ENCODE assay signal across 16 cellular contexts in genomic region chr15:95845862-95846515, GRCh38.
DNase-seq lines count a peak whose midpoint lies in the region; ATAC-seq and TF ChIP-seq lines count a peak whose summit lies in the region.
"Had no signal": no experiment of that assay in that cellular context is flagged by ENCODE, and none has a peak within 500 bp of the region (broad histone marks: within the 10 kb centered on the region; RNA-seq: fewer than 3 reads in every experiment).

No MANE protein-coding gene starts in this region.

- H3K36me3 Mint-ChIP-seq in neural progenitor cell, result peaks cover 6% of the 10 kb centered on the region
- H3K36me3 Mint-ChIP-seq in activated naive CD4-positive, alpha-beta T cell treated with anti-CD3 and anti-CD28 coated beads, Interleukin-2, amount 50 U/mL, for 72 hours, result peaks cover 0 to 8% of the 10 kb centered on the region in 2 donors

- peak overlapping the region; percentile 63 for H3K4me2 ChIP-seq in neural progenitor cell

- no peaks in the 10 kb centered on the region for H3K27me3 Mint-ChIP-seq in neural progenitor cell (ENCODE audit: insufficient read depth, low read depth)
- H3K27me3 Mint-ChIP-seq: central memory CD8-positive, alpha-beta T cell had no signal

- 76 to 82% methylated on average over 12 to 13 of the region's 13 CpGs for WGBS in esophagus squamous epithelium, 2 donors
- WGBS in lower leg skin, 2 donors, result 75 to 78% methylated on average over 13 of the region's 13 CpGs

- H3K79me2 ChIP-seq in neural progenitor cell (ENCODE audit: low read depth), result no peaks in the 10 kb centered on the region

- no peaks in the 10 kb centered on the region for H3K27me3 ChIP-seq in GM06990 (replicated peaks; ENCODE audit: control insufficient read depth, insufficient read depth, low read length)
- no peaks in the 10 kb centered on the region for H3K27me3 ChIP-seq in esophagus squamous epithelium
- H3K27me3 ChIP-seq in neural progenitor cell, result no peaks in the 10 kb centered on the region
- H3K27me3 ChIP-seq: MG63, transverse colon had no signal

- no peaks in the 10 kb centered on the region for H3K9me3 ChIP-seq in esophagus squamous epithelium
- no peaks in the 10 kb centered on the region for H3K9me3 ChIP-seq in neural progenitor cell (ENCODE audit: low read depth)
- H3K9me3 ChIP-seq: transverse colon had no signal

- H2AFZ ChIP-seq in neural progenitor cell (replicated peaks), result no peak overlapping the region

- TF ChIP-seq POLR2A in esophagus squamous epithelium (IDR thresholded peaks at IDR 0.05) (no peak), lower leg skin (IDR thresholded peaks at IDR 0.05) (no peak)

- no peak for TF ChIP-seq CTCF in GM06990 (IDR thresholded peaks at IDR 0.05; ENCODE audit: insufficient read depth, low read length, poor library complexity, severe bottlenecking)
- no peak for TF ChIP-seq CTCF in esophagus squamous epithelium (IDR thresholded peaks at IDR 0.05)
- no peak for TF ChIP-seq CTCF in neural progenitor cell (IDR thresholded peaks at IDR 0.05)
- TF ChIP-seq CTCF in lower leg skin (IDR thresholded peaks at IDR 0.05), result no peak

- no peaks in the 10 kb centered on the region for H4K20me1 ChIP-seq in neural progenitor cell (ENCODE audit: low read depth)

- H3K4me3 ChIP-seq in GM06990 (replicated peaks; ENCODE audit: low read depth, low read length) (no peak overlapping the region), esophagus squamous epithelium (no peak overlapping the region), neural progenitor cell (peak overlapping the region; percentile 19), lower leg skin (ENCODE audit: low read depth, poor library complexity, severe bottlenecking) (no peak overlapping the region)
- H3K4me3 ChIP-seq: MG63, transverse colon had no signal

- H3K36me3 ChIP-seq in GM06990 (ENCODE audit: control insufficient read depth, insufficient read depth, low read length) (no peaks in the 10 kb centered on the region), esophagus squamous epithelium (no peaks in the 10 kb centered on the region), neural progenitor cell (no peaks in the 10 kb centered on the region)
- H3K36me3 ChIP-seq: MG63, transverse colon had no signal

- H3K27ac Mint-ChIP-seq in neural progenitor cell, result peak overlapping the region; percentile 98
- H3K27ac Mint-ChIP-seq in activated naive CD4-positive, alpha-beta T cell treated with anti-CD3 and anti-CD28 coated beads, Interleukin-2, amount 50 U/mL, for 72 hours, result no peak overlapping the region

- H3K9ac ChIP-seq in neural progenitor cell, result no peak overlapping the region

- DNase-seq in GM06990 (ENCODE audit: extremely low read depth, insufficient read length) (peak; percentile 17), esophagus squamous epithelium (lab: John Stamatoyannopoulos, UW) (no peak), neural progenitor cell (ENCODE audit: low spot score) (peak; percentile 90), SIG-M5 treated with dmso at 0.1 percent for 504 hours (lab: John Stamatoyannopoulos, UW; ENCODE audit: unreplicated experiment) (no peak), lower leg skin (ENCODE audit: low spot score in 2 of 2) (no peak), Kasumi-1 (lab: John Stamatoyannopoulos, UW) (no peak)
- no peak for DNase-seq in activated naive CD4-positive, alpha-beta T cell treated with anti-CD3 and anti-CD28 coated beads, Interleukin-2, amount 50 U/mL, for 72 hours (ENCODE audit: low spot score in 2 of 2)
- DNase-seq: activated T-cell treated with anti-CD3 and anti-CD28 coated beads, Interleukin-2, amount 50 U/mL, for 4 hours; MG63; NCI-H69; SHP77 treated with DMSO at 0.1 percent for 48 hours; transverse colon had no signal

- H3F3A ChIP-seq in neural progenitor cell (ENCODE audit: low read depth), result peaks cover 32% of the 10 kb centered on the region

- peak overlapping the region; percentile 62 for H3K4me3 Mint-ChIP-seq in neural progenitor cell
- H3K4me3 Mint-ChIP-seq: activated T-cell treated with anti-CD3 and anti-CD28 coated beads, Interleukin-2, amount 50 U/mL, for 4 hours; central memory CD8-positive, alpha-beta T cell had no signal

- intact Hi-C loops in esophagus squamous epithelium (cut with DNase I) (no loop called here), lower leg skin (cut with DNase I; ENCODE audit: low total_unique reads) (no loop called here)

- peak; percentile 10 for ATAC-seq in HG03442 (IDR thresholded peaks at IDR 0.05; ENCODE audit: unreplicated experiment)
- no peak for ATAC-seq in activated naive CD4-positive, alpha-beta T cell treated with anti-CD3 and anti-CD28 coated beads, Interleukin-2, amount 50 U/mL, for 72 hours
- ATAC-seq: activated T-cell treated with anti-CD3 and anti-CD28 coated beads, Interleukin-2, amount 50 U/mL, for 4 hours; HCT116 had no signal

- no peaks in the 10 kb centered on the region for H3K4me1 ChIP-seq in esophagus squamous epithelium
- peaks cover 53% of the 10 kb centered on the region for H3K4me1 ChIP-seq in neural progenitor cell
- H3K4me1 ChIP-seq: transverse colon had no signal

- peaks cover 62% of the 10 kb centered on the region for H3K4me1 Mint-ChIP-seq in neural progenitor cell

- H3K9me3 Mint-ChIP-seq in neural progenitor cell, result peaks cover 3% of the 10 kb centered on the region
- H3K9me3 Mint-ChIP-seq in activated naive CD4-positive, alpha-beta T cell treated with anti-CD3 and anti-CD28 coated beads, Interleukin-2, amount 50 U/mL, for 72 hours, result no peaks in the 10 kb centered on the region
- H3K9me3 Mint-ChIP-seq: central memory CD8-positive, alpha-beta T cell had no signal

- H3K27ac ChIP-seq in esophagus squamous epithelium (peak overlapping the region in 3 of 4 donors; percentile 0 to 45 (median 17)), neural progenitor cell (peak overlapping the region; percentile 97)
- H3K27ac ChIP-seq: VCaP had no signal

Comparison
In these comparisons a context has a peak if more than half of its experiments do, and no peak if none do; other contexts are left out.
1. DNase-seq: peak in GM06990 (single experiment) and neural progenitor cell (single experiment); none in esophagus squamous epithelium (single experiment), SIG-M5 treated with dmso at 0.1 percent for 504 hours (single experiment), activated naive CD4-positive, alpha-beta T cell treated with anti-CD3 and anti-CD28 coated beads, Interleukin-2, amount 50 U/mL, for 72 hours (0 of 2), lower leg skin (0 of 2) and Kasumi-1 (0 of 2).